Comparison of ENCODE assay signal across 8 cellular contexts in the genomic region with DNA sequence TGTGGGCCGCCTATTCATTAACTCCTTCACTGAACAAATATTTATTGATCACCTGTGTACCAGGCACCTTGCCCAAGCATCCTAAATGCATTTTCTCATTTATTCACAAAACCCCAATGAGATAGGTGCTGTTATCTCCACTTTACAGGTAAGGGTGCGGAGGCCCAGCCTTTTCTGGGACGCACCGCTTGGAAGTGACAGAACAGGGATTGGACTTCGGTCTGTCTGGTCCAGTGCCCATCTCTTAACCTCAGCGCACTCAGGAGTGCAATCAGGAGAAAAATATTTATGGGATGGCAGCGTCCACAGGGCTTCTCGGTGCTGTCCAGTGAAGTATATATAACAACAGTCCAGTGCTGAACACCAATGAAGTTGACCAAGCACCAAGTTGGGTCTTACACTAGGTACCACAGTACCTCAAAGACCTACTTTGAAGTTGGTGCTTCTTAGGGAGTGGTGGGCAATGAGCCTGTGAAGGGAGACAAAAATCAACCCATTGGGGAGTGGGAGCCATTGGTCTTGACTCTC. TPM values are rescaled to one million over a fixed set of nuclear protein-coding genes. Genes with fewer than 3 reads are reported as not detected.
DNase-seq lines count a peak whose midpoint lies in the region; ATAC-seq, FAIRE-seq and TF ChIP-seq lines count a peak whose summit lies in the region.

No MANE protein-coding gene starts in this region.

- H3K27ac ChIP-seq in left ventricle myocardium inferior (replicated peaks) (peak overlapping the region; percentile 86), urinary bladder (ENCODE audit: low read depth) (no peak overlapping the region)

- 77% methylated on average over 8 of the region's 8 CpGs for WGBS in urinary bladder

- H3K27me3 ChIP-seq in left ventricle myocardium inferior (ENCODE audit: low read depth), result no peaks in the 10 kb centered on the region
- no peaks in the 10 kb centered on the region for H3K27me3 ChIP-seq in bronchial epithelial cell (ENCODE audit: control insufficient read depth, insufficient read depth, low read length)

- no peak for ATAC-seq in left cardiac atrium
- ATAC-seq in mucosa of descending colon, result peak; percentile 3
- no peak for ATAC-seq in GM18520 (IDR thresholded peaks at IDR 0.05; ENCODE audit: unreplicated experiment)

- no peak for TF ChIP-seq CTCF in left ventricle myocardium inferior (IDR thresholded peaks at IDR 0.05; ENCODE audit: borderline replicate concordance)
- TF ChIP-seq CTCF in bronchial epithelial cell (IDR thresholded peaks at IDR 0.05; ENCODE audit: insufficient read depth, low read length, severe bottlenecking), result no peak
- TF ChIP-seq CTCF in mucosa of descending colon (IDR thresholded peaks at IDR 0.05), result no peak

- intact Hi-C loops in left ventricle myocardium inferior (cut with micrococcal nuclease) (no loop called here), left cardiac atrium (cut with DNase I) (no loop called here), mucosa of descending colon (cut with DNase I, micrococcal nuclease) (no loop called here)

- DNase-seq in left ventricle myocardium inferior, result no peak
- DNase-seq in left cardiac atrium, result no peak
- no peak for DNase-seq in bronchial epithelial cell (ENCODE audit: low read depth)
- DNase-seq in mucosa of descending colon, result peak in 1 of 3 donors; percentile 10
- no peak for DNase-seq in COLO829 (ENCODE audit: low spot score)
- no peak for DNase-seq in activated CD4-positive, CD25-positive, alpha-beta regulatory T cell (lab: John Stamatoyannopoulos, UW)

- peaks cover 4% of the 10 kb centered on the region for H3K36me3 ChIP-seq in left ventricle myocardium inferior
- H3K36me3 ChIP-seq in bronchial epithelial cell (ENCODE audit: control insufficient read depth, insufficient read depth, low read length), result no peaks in the 10 kb centered on the region
- H3K36me3 ChIP-seq in mucosa of descending colon (ENCODE audit: low read depth), result peaks cover 3% of the 10 kb centered on the region
- H3K36me3 ChIP-seq in urinary bladder (ENCODE audit: insufficient read depth), result no peaks in the 10 kb centered on the region

- H3K4me3 ChIP-seq in left ventricle myocardium inferior (peak overlapping the region; percentile 77), bronchial epithelial cell (ENCODE audit: low read depth, low read length) (peak overlapping the region; percentile 49), mucosa of descending colon (peak overlapping the region; percentile 36), urinary bladder (ENCODE audit: low read depth, low read length) (peak overlapping the region; percentile 49)

- H3K4me1 ChIP-seq in left ventricle myocardium inferior, result peaks cover 22% of the 10 kb centered on the region
- H3K4me1 ChIP-seq in mucosa of descending colon (ENCODE audit: low read depth), result peaks cover 6% of the 10 kb centered on the region
- no peaks in the 10 kb centered on the region for H3K4me1 ChIP-seq in urinary bladder (ENCODE audit: insufficient read depth)

- FAIRE-seq in bronchial epithelial cell (lab: Jason Lieb, UNC), result no peak

- H3K9me3 ChIP-seq in left ventricle myocardium inferior (replicated peaks) (no peaks in the 10 kb centered on the region), mucosa of descending colon (no peaks in the 10 kb centered on the region)

RNA-seq across cellular contexts. Expression of gene GARNL3, which starts 18.9 kb away (rescaled TPM):
- total RNA-seq in left ventricle myocardium inferior (22.9 TPM), left cardiac atrium (10 to 100 TPM; 10.0 to 11.2 TPM), bronchial epithelial cell (2.4 and 5.4 TPM in 2 replicates), mucosa of descending colon (10 to 100 TPM in 1 of 3 donors, 1 to 10 TPM in 2; 5.4 to 14.2 (median 8.6) TPM), urinary bladder (58.0 TPM)
- 22.0 TPM for polyA plus RNA-seq in urinary bladder
